ENCODE assay signal across 16 cellular contexts in genomic region chr2:187689372-187689771, GRCh38.
DNase-seq lines count a peak whose midpoint lies in the region; ATAC-seq, FAIRE-seq and TF ChIP-seq lines count a peak whose summit lies in the region.
"Had no signal": no experiment of that assay in that cellular context is flagged by ENCODE, and none has a peak within 500 bp of the region (broad histone marks: within the 10 kb centered on the region; RNA-seq: fewer than 3 reads in every experiment).

No MANE protein-coding gene starts in this region.

- H3K27me3 Mint-ChIP-seq in HFFc6 (ENCODE audit: insufficient read depth), result no peaks in the 10 kb centered on the region
- no peaks in the 10 kb centered on the region for H3K27me3 Mint-ChIP-seq in activated T-cell treated with anti-CD3 and anti-CD28 coated beads, Interleukin-2, amount 50 U/mL, for 72 hours (ENCODE audit: low read depth)
- H3K27me3 Mint-ChIP-seq in T-helper 2 cell treated with Interferon-gamma antibody and Interleukin-4, amounts not matched to agents 5 μg/mL and 100 μg/mL, for 36 hours (ENCODE audit: low read depth), result no peaks in the 10 kb centered on the region
- no peaks in the 10 kb centered on the region for H3K27me3 Mint-ChIP-seq in activated CD8-positive, alpha-beta T cell treated with anti-CD3 and anti-CD28 coated beads for 36 hours

- no peak overlapping the region for H3K27ac ChIP-seq in A549
- H3K27ac ChIP-seq in RWPE1, result no peak overlapping the region
- no peak overlapping the region for H3K27ac ChIP-seq in suprapubic skin
- H3K27ac ChIP-seq: ascending aorta, gastrocnemius medialis, testis had no signal

- POLR2A ChIA-PET in A549 (lab: Yijun Ruan, JAX), result no interaction called here
- POLR2A ChIA-PET in RWPE1 (lab: Yijun Ruan, JAX; ENCODE audit: low non-redundant PET), result no interaction called here
- POLR2A ChIA-PET in activated CD8-positive, alpha-beta T cell treated with anti-CD3 and anti-CD28 coated beads for 36 hours (lab: Charles Lee), result no interaction called here

- H3K27ac Mint-ChIP-seq in HFFc6, result no peak overlapping the region
- no peak overlapping the region for H3K27ac Mint-ChIP-seq in activated T-cell treated with anti-CD3 and anti-CD28 coated beads, Interleukin-2, amount 50 U/mL, for 72 hours
- no peak overlapping the region for H3K27ac Mint-ChIP-seq in T-helper 2 cell treated with Interferon-gamma antibody and Interleukin-4, amounts not matched to agents 5 μg/mL and 100 μg/mL, for 36 hours
- no peak overlapping the region for H3K27ac Mint-ChIP-seq in activated CD8-positive, alpha-beta T cell treated with anti-CD3 and anti-CD28 coated beads for 36 hours

- H3K9me3 Mint-ChIP-seq in HFFc6, result no peaks in the 10 kb centered on the region
- H3K9me3 Mint-ChIP-seq in activated T-cell treated with anti-CD3 and anti-CD28 coated beads, Interleukin-2, amount 50 U/mL, for 72 hours, result peaks cover 2 to 4% of the 10 kb centered on the region in 2 donors
- H3K9me3 Mint-ChIP-seq in T-helper 2 cell treated with Interferon-gamma antibody and Interleukin-4, amounts not matched to agents 5 μg/mL and 100 μg/mL, for 36 hours, result no peaks in the 10 kb centered on the region
- H3K9me3 Mint-ChIP-seq in activated CD8-positive, alpha-beta T cell treated with anti-CD3 and anti-CD28 coated beads for 36 hours, result no peaks in the 10 kb centered on the region

- no peak for TF ChIP-seq POLR2A in A549 (IDR thresholded peaks at IDR 0.05; ENCODE audit: low read length)
- no peak for TF ChIP-seq POLR2A in suprapubic skin (IDR thresholded peaks at IDR 0.05)

- H3K36me3 ChIP-seq in suprapubic skin, result no peaks in the 10 kb centered on the region
- H3K36me3 ChIP-seq: ascending aorta, gastrocnemius medialis had no signal

- TF ChIP-seq RAD21 in A549 (conservative IDR thresholded peaks at IDR 0.05 in 1 of 2, IDR thresholded peaks at IDR 0.05 in 1 of 2), result no peak

- TF ChIP-seq CTCF in A549 (IDR thresholded peaks at IDR 0.05) (no peak), HFFc6 (IDR thresholded peaks at IDR 0.05) (no peak), RWPE1 (conservative IDR thresholded peaks at IDR 0.05; ENCODE audit: low read depth) (no peak), fibroblast of pulmonary artery (IDR thresholded peaks at IDR 0.05; ENCODE audit: low read length, missing control alignments) (no peak), suprapubic skin (IDR thresholded peaks at IDR 0.05) (no peak)
- no peak for TF ChIP-seq CTCF in activated CD8-positive, alpha-beta T cell treated with anti-CD3 and anti-CD28 coated beads for 36 hours (IDR thresholded peaks at IDR 0.05)

- H3K4me3 Mint-ChIP-seq in HFFc6, result no peak overlapping the region
- H3K4me3 Mint-ChIP-seq in activated T-cell treated with anti-CD3 and anti-CD28 coated beads, Interleukin-2, amount 50 U/mL, for 72 hours, result no peak overlapping the region
- H3K4me3 Mint-ChIP-seq in T-helper 2 cell treated with Interferon-gamma antibody and Interleukin-4, amounts not matched to agents 5 μg/mL and 100 μg/mL, for 36 hours, result no peak overlapping the region
- H3K4me3 Mint-ChIP-seq in activated CD8-positive, alpha-beta T cell treated with anti-CD3 and anti-CD28 coated beads for 36 hours, result no peak overlapping the region

- no peaks in the 10 kb centered on the region for H3K36me3 Mint-ChIP-seq in HFFc6 (ENCODE audit: low read depth)
- H3K36me3 Mint-ChIP-seq in activated T-cell treated with anti-CD3 and anti-CD28 coated beads, Interleukin-2, amount 50 U/mL, for 72 hours (ENCODE audit: insufficient read depth in 2 of 2), result no peaks in the 10 kb centered on the region
- H3K36me3 Mint-ChIP-seq in T-helper 2 cell treated with Interferon-gamma antibody and Interleukin-4, amounts not matched to agents 5 μg/mL and 100 μg/mL, for 36 hours (ENCODE audit: low read depth), result no peaks in the 10 kb centered on the region
- H3K36me3 Mint-ChIP-seq in activated CD8-positive, alpha-beta T cell treated with anti-CD3 and anti-CD28 coated beads for 36 hours (ENCODE audit: low read depth), result no peaks in the 10 kb centered on the region

- CTCF ChIA-PET in A549 (lab: Yijun Ruan, JAX), result no interaction called here
- CTCF ChIA-PET in RWPE1 (lab: Yijun Ruan, JAX), result no interaction called here
- CTCF ChIA-PET in activated CD8-positive, alpha-beta T cell treated with anti-CD3 and anti-CD28 coated beads for 36 hours (lab: Charles Lee), result no interaction called here

- H3K27me3 ChIP-seq in suprapubic skin, result no peaks in the 10 kb centered on the region
- H3K27me3 ChIP-seq: ascending aorta, gastrocnemius medialis, testis had no signal

- FAIRE-seq in A549 (lab: Jason Lieb, UNC), result no peak

- TF ChIP-seq EP300 in A549 (IDR thresholded peaks at IDR 0.05) (no peak), suprapubic skin (IDR thresholded peaks at IDR 0.05) (no peak)

- H3K9me3 ChIP-seq in A549, result no peaks in the 10 kb centered on the region
- H3K9me3 ChIP-seq in suprapubic skin, result no peaks in the 10 kb centered on the region
- H3K9me3 ChIP-seq: ascending aorta, gastrocnemius medialis, testis had no signal

- H3K4me3 ChIP-seq in A549, result no peak overlapping the region
- no peak overlapping the region for H3K4me3 ChIP-seq in fibroblast of pulmonary artery (replicated peaks; ENCODE audit: low read depth, low read length)
- H3K4me3 ChIP-seq in suprapubic skin, result no peak overlapping the region
- H3K4me3 ChIP-seq: ascending aorta, gastrocnemius medialis, testis had no signal

- intact Hi-C loops in activated CD8-positive, alpha-beta T cell treated with anti-CD3 and anti-CD28 coated beads for 36 hours (cut with micrococcal nuclease), result no loop called here

- H3K4me2 ChIP-seq in A549, result peak overlapping the region; percentile 38; the same call in 2 of the 3 replicates

- H3K4me1 ChIP-seq in A549 (peaks cover 11% of the 10 kb centered on the region; the same call in 2 of the 3 replicates), suprapubic skin (no peaks in the 10 kb centered on the region)
- H3K4me1 ChIP-seq: ascending aorta, gastrocnemius medialis, testis had no signal

- DNase-seq in A549 (ENCODE audit: low read depth in 1 of 2, low spot score in 1 of 2), result peak; percentile 6 to 7
- peak; percentile 29 for DNase-seq in HFFc6
- DNase-seq in RWPE1 (ENCODE audit: low spot score), result peak; percentile 33
- peak; percentile 21 for DNase-seq in fibroblast of pulmonary artery (ENCODE audit: low read depth)
- DNase-seq in suprapubic skin (ENCODE audit: low spot score in 2 of 2), result no peak
- no peak for DNase-seq in activated T-cell treated with anti-CD3 and anti-CD28 coated beads, Interleukin-2, amount 50 U/mL, for 72 hours
- DNase-seq in T-helper 2 cell treated with Interferon-gamma antibody and Interleukin-4, amounts not matched to agents 5 μg/mL and 100 μg/mL, for 36 hours (ENCODE audit: low spot score), result no peak
- DNase-seq in activated CD8-positive, alpha-beta T cell treated with anti-CD3 and anti-CD28 coated beads for 36 hours, result no peak
- DNase-seq: activated effector memory CD4-positive, alpha-beta T cell treated with anti-CD3 and anti-CD28 coated beads, Interleukin-2, amount 50 U/mL, for 16 hours; gastrocnemius medialis; mesendoderm; NCI-H1048; retina; stimulated activated CD4-positive, alpha-beta T cell treated with anti-CD3 and anti-CD28 coated beads, Interleukin-1b, Interleukin-23, amount 100 ng/mL, for 48 hours; testis had no signal

- peaks cover 20% of the 10 kb centered on the region for H3K4me1 Mint-ChIP-seq in HFFc6 (ENCODE audit: low read depth)
- no peaks in the 10 kb centered on the region for H3K4me1 Mint-ChIP-seq in activated T-cell treated with anti-CD3 and anti-CD28 coated beads, Interleukin-2, amount 50 U/mL, for 72 hours (ENCODE audit: low read depth)
- no peaks in the 10 kb centered on the region for H3K4me1 Mint-ChIP-seq in T-helper 2 cell treated with Interferon-gamma antibody and Interleukin-4, amounts not matched to agents 5 μg/mL and 100 μg/mL, for 36 hours (ENCODE audit: low read depth)
- H3K4me1 Mint-ChIP-seq in activated CD8-positive, alpha-beta T cell treated with anti-CD3 and anti-CD28 coated beads for 36 hours (ENCODE audit: low read depth), result no peaks in the 10 kb centered on the region

- ATAC-seq in A549, result no peak
- ATAC-seq in activated T-cell treated with anti-CD3 and anti-CD28 coated beads, Interleukin-2, amount 50 U/mL, for 72 hours (replicated peaks in 1 of 2), result no peak
- ATAC-seq in activated CD8-positive, alpha-beta T cell treated with anti-CD3 and anti-CD28 coated beads for 36 hours, result no peak
- ATAC-seq: gastrocnemius medialis had no signal

TF ChIP-seq in A549, 52 proteins besides CTCF, POLR2A, EP300 and RAD21:
- TF ChIP-seq FOSL2 (IDR thresholded peaks at IDR 0.05), result peak; percentile 29; the same call in 1 of the 2 replicates
- peak; percentile 62 for TF ChIP-seq FOSL2 (CRISPR knock-in tag; IDR thresholded peaks at IDR 0.05)
- TF ChIP-seq EHF (CRISPR knock-in tag; IDR thresholded peaks at IDR 0.05), result no peak
- no peak for TF ChIP-seq GATA3 (IDR thresholded peaks at IDR 0.05; ENCODE audit: borderline replicate concordance)
- TF ChIP-seq JUN (IDR thresholded peaks at IDR 0.05), result no peak
- no peak for TF ChIP-seq SMC3 (IDR thresholded peaks at IDR 0.05)
- no peak for TF ChIP-seq HOXB5 (CRISPR knock-in tag; IDR thresholded peaks at IDR 0.05)
- no peak for TF ChIP-seq KDM1A (IDR thresholded peaks at IDR 0.05; ENCODE audit: low read depth)

Comparison
In these comparisons a context has a peak if more than half of its experiments do, and no peak if none do; other contexts are left out.
1. DNase-seq: peak in A549 (2 of 2), HFFc6 (single experiment), RWPE1 (single experiment) and fibroblast of pulmonary artery (single experiment); none in suprapubic skin (0 of 2), activated T-cell treated with anti-CD3 and anti-CD28 coated beads, Interleukin-2, amount 50 U/mL, for 72 hours (0 of 2), T-helper 2 cell treated with Interferon-gamma antibody and Interleukin-4, amounts not matched to agents 5 μg/mL and 100 μg/mL, for 36 hours (single experiment) and activated CD8-positive, alpha-beta T cell treated with anti-CD3 and anti-CD28 coated beads for 36 hours (single experiment).